In genomic region chr2:9326975-9327374, GRCh38 we compare ENCODE assay signal across 1 cellular context.
A peak's percentile ranks its signal among the peaks of the same experiment; 100 is the strongest.
TF ChIP-seq lines count a peak whose summit lies in the region.

No MANE protein-coding gene starts in this region.

TF ChIP-seq in SK-N-SH, 30 proteins besides CTCF, POLR2A, EP300 and RAD21 (continued from another document):
- TF ChIP-seq JUND (IDR thresholded peaks at IDR 0.05) (peak; percentile 12; the same call in 1 of the 2 replicates), EZH2phosphoT487 (IDR thresholded peaks at IDR 0.05; ENCODE audit: borderline replicate concordance, low read depth) (no peak)
